13 cellular contexts compared by ENCODE assay signal in genomic region chr15:90211009-90211408, GRCh38. TPM values are rescaled to one million over a fixed set of nuclear protein-coding genes. Genes with fewer than 3 reads are reported as not detected.
DNase-seq lines count a peak whose midpoint lies in the region; ATAC-seq, FAIRE-seq and TF ChIP-seq lines count a peak whose summit lies in the region.
"Had no signal": no experiment of that assay in that cellular context is flagged by ENCODE, and none has a peak within 500 bp of the region (broad histone marks: within the 10 kb centered on the region; RNA-seq: fewer than 3 reads in every experiment).

No MANE protein-coding gene starts in this region.

- no peaks in the 10 kb centered on the region for H3K9me2 ChIP-seq in HCT116 (ENCODE audit: insufficient read depth)

- H3K4me1 ChIP-seq in HCT116 (ENCODE audit: control insufficient read depth in 1 of 2, insufficient read depth in 2 of 2, low read length in 2 of 2) = peaks cover 55 to 83% of the 10 kb centered on the region in 2 experiments
- H3K4me1 ChIP-seq in adrenal gland (replicated peaks in 1 of 2) = peaks cover 15 to 40% of the 10 kb centered on the region in 2 donors
- H3K4me1 ChIP-seq in keratinocyte (ENCODE audit: control insufficient read depth, extremely low read depth, insufficient read depth, low read length) = peaks cover 64% of the 10 kb centered on the region

- POLR2A ChIA-PET in HCT116 (lab: Charles Lee) = interaction anchor here (1.5 kb wide), 1 partner anchor 10 kb away, joined by 3 read pairs; the partner anchor contains the start of gene SEMA4B

- H3K4me2 ChIP-seq in HCT116 (ENCODE audit: low read length) = peak overlapping the region; percentile 85
- H3K4me2 ChIP-seq in keratinocyte (ENCODE audit: control insufficient read depth, extremely low read depth, insufficient read depth, low read depth, low read length) = peak overlapping the region; percentile 91

- H3K27ac ChIP-seq in HCT116 (ENCODE audit: low read depth, low read length) = peak overlapping the region; percentile 99
- peak overlapping the region in 4 of 5 donors; percentile 2 to 68 (median 49) for H3K27ac ChIP-seq in adrenal gland
- H3K27ac ChIP-seq in keratinocyte (ENCODE audit: control insufficient read depth, insufficient read depth, low read length) = peak overlapping the region; percentile 98
- peak overlapping the region in 20 of 21 experiments; percentile 52 to 92 (median 82) for H3K27ac ChIP-seq in skin epidermis
- H3K27ac ChIP-seq in substantia nigra (ENCODE audit: low read depth, low read length, poor library complexity, severe bottlenecking) = no peak overlapping the region

- 81 to 92% (median 87%) methylated on average over 2 to 9 of the region's 9 CpGs for WGBS in adrenal gland, 4 donors

- BruUV-seq in HCT116 (replicated peaks; lab: Mats Ljungman, UMichigan) = TSS peak; percentile 80

- intact Hi-C loops in HCT116 (cut with micrococcal nuclease) = loop anchor here (2.0 to 10.0 kb wide), 2 partner anchors 26 to 466 kb away; no protein-coding TSS in a partner anchor
- intact Hi-C loops in adrenal gland (cut with DNase I) = no loop called here

- TF ChIP-seq CTCF in HCT116 (IDR thresholded peaks at IDR 0.05 in 2 of 3, conservative IDR thresholded peaks at IDR 0.05 in 1 of 3; ENCODE audit: borderline replicate concordance in 1 of 3, insufficient read depth in 1 of 3, low read depth in 2 of 3, low read length in 2 of 3) = no peak
- no peak for TF ChIP-seq CTCF in adrenal gland (IDR thresholded peaks at IDR 0.05)
- TF ChIP-seq CTCF in keratinocyte (optimal IDR thresholded peaks at IDR 0.05 in 1 of 3, IDR thresholded peaks at IDR 0.05 in 1 of 3, conservative IDR thresholded peaks at IDR 0.05 in 1 of 3; ENCODE audit: extremely low read depth in 1 of 3, insufficient read depth in 2 of 3, low read length in 3 of 3) = no peak

- CTCF ChIA-PET in HCT116 (lab: Charles Lee) = no interaction called here

- TF ChIP-seq POLR2A in HCT116 (IDR thresholded peaks at IDR 0.05; ENCODE audit: borderline replicate concordance, extremely low read depth, insufficient read depth, insufficient read length) (no peak), adrenal gland (IDR thresholded peaks at IDR 0.05) (no peak)

- H3K9me3 ChIP-seq in HCT116 (ENCODE audit: control insufficient read depth in 1 of 2, insufficient read depth in 1 of 2, low read depth in 1 of 2, low read length in 2 of 2) (no peaks in the 10 kb centered on the region), adrenal gland (replicated peaks in 1 of 3) (no peaks in the 10 kb centered on the region), keratinocyte (ENCODE audit: control insufficient read depth, low read depth, low read length) (no peaks in the 10 kb centered on the region)

- H3K9me1 ChIP-seq in keratinocyte (ENCODE audit: control insufficient read depth, extremely low read depth, insufficient read depth, low read length) = no peaks in the 10 kb centered on the region

- FAIRE-seq in keratinocyte (lab: Jason Lieb, UNC) = no peak
- FAIRE-seq: TTC549 had no signal

- TF ChIP-seq RAD21 in HCT116 (IDR thresholded peaks at IDR 0.05; ENCODE audit: low read depth) = no peak

- ATAC-seq in HCT116 = 0 out of 2 replicates have a peak, but pooled peaks have one; percentile 0
- no peak for ATAC-seq in HG03175 (IDR thresholded peaks at IDR 0.05; ENCODE audit: unreplicated experiment)
- ATAC-seq: activated CD8-positive, alpha-beta memory T cell treated with anti-CD3 and anti-CD28 coated beads, Interleukin-2, amount 10 ng/mL, durations not matched to agents 7 days and 5 days had no signal

- H3K4me3 ChIP-seq in HCT116 (replicated peaks in 1 of 2; ENCODE audit: low read depth in 1 of 2, low read length in 2 of 2) (peak overlapping the region; percentile 33 to 52; a peak in 3 of 4 replicates), adrenal gland (no peak overlapping the region), keratinocyte (ENCODE audit: control insufficient read depth in 2 of 3, extremely low read depth in 1 of 3, insufficient read depth in 2 of 3, low read depth in 1 of 3, low read length in 3 of 3) (no peak overlapping the region), skin epidermis (no peak overlapping the region)

- RAD21 ChIA-PET in HCT116 (lab: Charles Lee; ENCODE audit: low non-redundant PET in 1 of 2, low total read pairs in 2 of 2, uncharacterized antibody in 2 of 2, unreplicated experiment in 2 of 2) = no interaction called here

- H3K27me3 ChIP-seq in HCT116 (ENCODE audit: insufficient read depth, low read length) (no peaks in the 10 kb centered on the region), adrenal gland (no peaks in the 10 kb centered on the region), keratinocyte (ENCODE audit: control insufficient read depth, extremely low read depth, insufficient read depth, low read length) (no peaks in the 10 kb centered on the region)

- H2AFZ ChIP-seq in HCT116 (ENCODE audit: low read depth, low read length, poor library complexity, severe bottlenecking) (no peak overlapping the region), keratinocyte (ENCODE audit: control insufficient read depth, low read length) (no peak overlapping the region)

- no peak for DNase-seq in HCT116 (ENCODE audit: low read depth, low spot score)
- DNase-seq in adrenal gland = no peak
- no peak for DNase-seq in keratinocyte (ENCODE audit: low read depth, low spot score)
- no peak for DNase-seq in NCI-H146 (lab: John Stamatoyannopoulos, UW)
- no peak for DNase-seq in substantia nigra (lab: John Stamatoyannopoulos, UW)
- no peak for DNase-seq in epidermal melanocyte (ENCODE audit: insufficient read length, low spot score)
- DNase-seq: activated CD8-positive, alpha-beta memory T cell treated with anti-CD3 and anti-CD28 coated beads, Interleukin-2, amount 10 ng/mL, durations not matched to agents 7 days and 5 days; NCI-H446 treated with DMSO at 0.1 percent for 48 hours; SHP77 had no signal

- peaks cover 0 to 6% of the 10 kb centered on the region in 2 experiments; a peak in 1 of 4 replicates for H3K36me3 ChIP-seq in HCT116 (ENCODE audit: control insufficient read depth in 1 of 2, insufficient read depth in 2 of 2, low read length in 2 of 2)
- peaks cover 0 to 11% of the 10 kb centered on the region in 2 donors for H3K36me3 ChIP-seq in adrenal gland (replicated peaks in 1 of 2)
- H3K36me3 ChIP-seq in keratinocyte (ENCODE audit: control insufficient read depth in 2 of 2, extremely low read depth in 1 of 2, insufficient read depth in 2 of 2, low read length in 2 of 2) = peaks cover 13 to 60% of the 10 kb centered on the region in 2 experiments

- H3K9ac ChIP-seq in HCT116 (ENCODE audit: low read length) = peak overlapping the region; percentile 74
- peak overlapping the region; percentile 88 for H3K9ac ChIP-seq in keratinocyte (ENCODE audit: control insufficient read depth, extremely low read depth, insufficient read depth, low read length)

- dilution Hi-C loops in keratinocyte (cut with MboI; ENCODE audit: extremely low pct_ligation_motif_present, low sequenced_read_pairs) = no loop called here

- peaks cover 82% of the 10 kb centered on the region for H3K79me2 ChIP-seq in HCT116 (ENCODE audit: insufficient read depth, low read length)
- H3K79me2 ChIP-seq in keratinocyte (ENCODE audit: control insufficient read depth, insufficient read depth, low read length) = peaks cover 76% of the 10 kb centered on the region

- H4K20me1 ChIP-seq in HCT116 (ENCODE audit: insufficient read depth) = no peaks in the 10 kb centered on the region
- no peaks in the 10 kb centered on the region for H4K20me1 ChIP-seq in keratinocyte (ENCODE audit: control insufficient read depth, extremely low read depth, insufficient read depth, low read length)

RNA-seq across cellular contexts. Expression of gene SEMA4B, which starts 9.9 kb away (rescaled TPM):
- total RNA-seq in HCT116 (2021; ENCODE audit: unreplicated experiment) (98.6 TPM), adrenal gland (100 to 1,000 TPM in 4 of 8 donors, 10 to 100 TPM in 4; 27.5 to 155 (median 97.3) TPM)
- polyA plus RNA-seq in HCT116 (2012) = 180 and 260 TPM in 2 replicates
- polyA plus RNA-seq in adrenal gland (10 to 100 TPM; 20.2 to 50.3 (median 41.6) TPM), keratinocyte (58.7 to 95.1 TPM (median 72.7 TPM) in 3 replicates)
- 14.0 TPM for polyA plus RNA-seq in keratinocyte (2011; ENCODE audit: low read depth)
- 21.2 and 40.8 TPM in 2 replicates for polyA plus RNA-seq in keratinocyte (2011; cell fraction: cytosol; rRNA removed)
- 116 and 175 TPM in 2 replicates for polyA plus RNA-seq in keratinocyte (2011; cell fraction: nucleus; rRNA removed)
- polyA plus RNA-seq in keratinocyte (2012; ENCODE audit: low replicate concordance) = 41.9 and 85.6 TPM in 2 replicates
- polyA minus RNA-seq in keratinocyte = 129 to 210 TPM (median 133 TPM) in 3 replicates
- polyA minus RNA-seq in keratinocyte (2011; cell fraction: cytosol; rRNA and poly(A)+ RNA removed) = 184 TPM
- polyA minus RNA-seq in keratinocyte (2011; cell fraction: nucleus; rRNA and poly(A)+ RNA removed) = 289 and 325 TPM in 2 replicates

RNA-seq across cellular contexts. Expression of gene CIB1, which starts 22.7 kb away (rescaled TPM):
- 92.7 TPM for total RNA-seq in HCT116 (2021; ENCODE audit: unreplicated experiment)
- 261 and 304 TPM in 2 replicates for polyA plus RNA-seq in HCT116 (2012)
- 100 to 1,000 TPM in 5 of 8 donors, 10 to 100 TPM in 3; 38.8 to 191 (median 121) TPM for total RNA-seq in adrenal gland
- polyA plus RNA-seq in adrenal gland = 100 to 1,000 TPM; 138 to 259 (median 141) TPM
- polyA plus RNA-seq in keratinocyte = 70.9 to 83.0 TPM (median 80.6 TPM) in 3 replicates
- polyA plus RNA-seq in keratinocyte (2011; ENCODE audit: low read depth) = 33.8 TPM
- polyA plus RNA-seq in keratinocyte (2011; cell fraction: cytosol; rRNA removed) = 51.8 and 74.3 TPM in 2 replicates
- polyA plus RNA-seq in keratinocyte (2011; cell fraction: nucleus; rRNA removed) = 46.8 and 61.8 TPM in 2 replicates
- 54.8 and 97.3 TPM in 2 replicates for polyA plus RNA-seq in keratinocyte (2012; ENCODE audit: low replicate concordance)
- 35.8 to 66.9 TPM (median 47.6 TPM) in 3 replicates for polyA minus RNA-seq in keratinocyte
- 38.2 TPM for polyA minus RNA-seq in keratinocyte (2011; cell fraction: cytosol; rRNA and poly(A)+ RNA removed)
- 8.5 and 8.9 TPM in 2 replicates for polyA minus RNA-seq in keratinocyte (2011; cell fraction: nucleus; rRNA and poly(A)+ RNA removed)

RNA-seq across cellular contexts. Expression of gene GDPGP1, which starts 23.0 kb away (rescaled TPM):
- total RNA-seq in HCT116 (2021; ENCODE audit: unreplicated experiment) = 15.4 TPM
- polyA plus RNA-seq in HCT116 (2012) = 8.6 and 12.6 TPM in 2 replicates
- 10 to 100 TPM in 5 of 8 donors, 1 to 10 TPM in 3; 7.0 to 17.1 (median 10.4) TPM for total RNA-seq in adrenal gland
- polyA plus RNA-seq in adrenal gland = 1 to 10 TPM; 2.6 to 4.7 (median 2.9) TPM
- polyA plus RNA-seq in keratinocyte = 0.92 to 2.7 TPM (median 1.0 TPM) in 3 replicates
- polyA plus RNA-seq in keratinocyte (2011; ENCODE audit: low read depth) = not detected
- polyA plus RNA-seq in keratinocyte (2011; cell fraction: cytosol; rRNA removed) = 0.90 and 1.2 TPM in 2 replicates
- polyA plus RNA-seq in keratinocyte (2011; cell fraction: nucleus; rRNA removed) = 3.4 TPM in 2 replicates
- polyA plus RNA-seq in keratinocyte (2012; ENCODE audit: low replicate concordance) = 0.28 and 1.9 TPM in 2 replicates
- polyA minus RNA-seq in keratinocyte = 3.2 to 10.8 TPM (median 4.1 TPM) in 3 replicates
- 3.8 TPM for polyA minus RNA-seq in keratinocyte (2011; cell fraction: cytosol; rRNA and poly(A)+ RNA removed)
- polyA minus RNA-seq in keratinocyte (2011; cell fraction: nucleus; rRNA and poly(A)+ RNA removed) = 4.0 and 4.6 TPM in 2 replicates

RNA-seq across cellular contexts. Expression of gene TTLL13, which starts 38.3 kb away (rescaled TPM):
- total RNA-seq in HCT116 (2021; ENCODE audit: unreplicated experiment) (1.0 TPM), adrenal gland (under 1 TPM in 3 of 8 donors, not detected in 5; 0.28 to 0.43 (median 0.42) TPM)
- 0.95 and 1.8 TPM in 2 replicates for polyA plus RNA-seq in HCT116 (2012)
- polyA plus RNA-seq in adrenal gland (1 to 10 TPM in 1 of 3 donors, under 1 TPM in 2; 0.11 to 1.9 (median 0.20) TPM), keratinocyte (0.05 to 0.09 TPM (median 0.07 TPM) in 3 replicates)
- not detected for polyA plus RNA-seq in keratinocyte (2011; ENCODE audit: low read depth)
- 0.05 and 0.10 TPM in 2 replicates for polyA plus RNA-seq in keratinocyte (2011; cell fraction: cytosol; rRNA removed)
- 0.07 and 0.22 TPM in 2 replicates for polyA plus RNA-seq in keratinocyte (2011; cell fraction: nucleus; rRNA removed)
- not detected in 2 replicates for polyA plus RNA-seq in keratinocyte (2012; ENCODE audit: low replicate concordance)
- 0.22 TPM in 1 of 3 replicates, not detected in the others for polyA minus RNA-seq in keratinocyte
- not detected for polyA minus RNA-seq in keratinocyte (2011; cell fraction: cytosol; rRNA and poly(A)+ RNA removed)
- polyA minus RNA-seq in keratinocyte (2011; cell fraction: nucleus; rRNA and poly(A)+ RNA removed) = not detected in 2 replicates
- total RNA-seq: mesenteric fat pad had no signal

RNA-seq across cellular contexts. Expression of gene NGRN, which starts 54.5 kb away (rescaled TPM):
- total RNA-seq in HCT116 (2021; ENCODE audit: unreplicated experiment) (72.7 TPM), adrenal gland (100 to 1,000 TPM in 5 of 8 donors, 10 to 100 TPM in 3; 61.4 to 131 (median 103) TPM)
- polyA plus RNA-seq in HCT116 (2012) = 45.2 and 52.8 TPM in 2 replicates
- polyA plus RNA-seq in adrenal gland (100 to 1,000 TPM in 1 of 3 donors, 10 to 100 TPM in 2; 53.5 to 133 (median 56.3) TPM), keratinocyte (46.3 to 60.0 TPM (median 54.9 TPM) in 3 replicates)
- 47.4 TPM for polyA plus RNA-seq in keratinocyte (2011; ENCODE audit: low read depth)
- polyA plus RNA-seq in keratinocyte (2011; cell fraction: cytosol; rRNA removed) = 61.7 and 79.7 TPM in 2 replicates
- 34.7 and 36.9 TPM in 2 replicates for polyA plus RNA-seq in keratinocyte (2011; cell fraction: nucleus; rRNA removed)
- 41.3 and 78.4 TPM in 2 replicates for polyA plus RNA-seq in keratinocyte (2012; ENCODE audit: low replicate concordance)
- polyA minus RNA-seq in keratinocyte = 17.5 to 25.9 TPM (median 21.8 TPM) in 3 replicates
- 26.7 TPM for polyA minus RNA-seq in keratinocyte (2011; cell fraction: cytosol; rRNA and poly(A)+ RNA removed)
- polyA minus RNA-seq in keratinocyte (2011; cell fraction: nucleus; rRNA and poly(A)+ RNA removed) = 9.2 and 12.5 TPM in 2 replicates

Comparison
In these comparisons a context has a peak if more than half of its experiments do, and no peak if none do; other contexts are left out.
1. H3K4me3 ChIP-seq: peak in HCT116 (2 of 2); none in adrenal gland (0 of 4), keratinocyte (0 of 3) and skin epidermis (0 of 7).